13 cellular contexts compared by ENCODE assay signal in genomic region chr16:19348578-19349315, GRCh38.
DNase-seq lines count a peak whose midpoint lies in the region; ATAC-seq and TF ChIP-seq lines count a peak whose summit lies in the region.
"Had no signal": no experiment of that assay in that cellular context is flagged by ENCODE, and none has a peak within 500 bp of the region (broad histone marks: within the 10 kb centered on the region; RNA-seq: fewer than 3 reads in every experiment).

No MANE protein-coding gene starts in this region.

- H3K9me3 Mint-ChIP-seq in MCF 10A (ENCODE audit: unreplicated experiment), result no peaks in the 10 kb centered on the region
- H3K9me3 Mint-ChIP-seq in activated CD4-positive, alpha-beta T cell treated with anti-CD3 and anti-CD28 coated beads, Interleukin-2, amount 10 ng/mL, durations not matched to agents 24 days and 14 days, result no peaks in the 10 kb centered on the region
- H3K9me3 Mint-ChIP-seq: activated CD4-positive, alpha-beta memory T cell treated with anti-CD3 and anti-CD28 coated beads, Interleukin-2, amount 10 ng/mL, durations not matched to agents 7 days and 5 days had no signal

- no peaks in the 10 kb centered on the region for H3K4me1 ChIP-seq in mammary epithelial cell (ENCODE audit: insufficient read depth, low read length)

- H3K4me3 ChIP-seq in mammary epithelial cell (replicated peaks in 1 of 3; ENCODE audit: insufficient read depth in 1 of 3, low read depth in 2 of 3, low read length in 3 of 3) (no peak overlapping the region), iPS-18c (ENCODE audit: insufficient read depth, low read depth, low read length) (peak overlapping the region; percentile 31; the same call in 1 of the 2 replicates)
- H3K4me3 ChIP-seq: lung had no signal

- H3K79me2 ChIP-seq in mammary epithelial cell (ENCODE audit: insufficient read depth, low read length), result no peaks in the 10 kb centered on the region

- CTCF ChIA-PET in MCF 10A (lab: Yijun Ruan, JAX), result no interaction called here
- CTCF ChIA-PET in mammary epithelial cell (lab: Charles Lee; ENCODE audit: low non-redundant PET), result no interaction called here

- WGBS in mammary epithelial cell (ENCODE audit: low coverage, missing lambda C conversion rate), result 16% methylated on average over 11 of the region's 11 CpGs

- no peak overlapping the region for H3K4me3 Mint-ChIP-seq in MCF 10A (ENCODE audit: unreplicated experiment)
- no peak overlapping the region for H3K4me3 Mint-ChIP-seq in activated CD4-positive, alpha-beta T cell treated with anti-CD3 and anti-CD28 coated beads, Interleukin-2, amount 10 ng/mL, durations not matched to agents 24 days and 14 days
- H3K4me3 Mint-ChIP-seq: activated CD4-positive, alpha-beta memory T cell treated with anti-CD3 and anti-CD28 coated beads, Interleukin-2, amount 10 ng/mL, durations not matched to agents 7 days and 5 days had no signal

- POLR2A ChIA-PET in MCF 10A (lab: Yijun Ruan, JAX), result no interaction called here

- ATAC-seq in HG02642 (IDR thresholded peaks at IDR 0.05; ENCODE audit: poor library complexity, unreplicated experiment), result no peak

- TF ChIP-seq CTCF in MCF 10A (IDR thresholded peaks at IDR 0.05; ENCODE audit: unreplicated experiment) (no peak), mammary epithelial cell (conservative IDR thresholded peaks at IDR 0.05 in 1 of 2, IDR thresholded peaks at IDR 0.05 in 1 of 2; ENCODE audit: extremely low read depth in 1 of 2, insufficient read depth in 1 of 2, low read depth in 1 of 2, low read length in 2 of 2) (no peak)

- in situ Hi-C loops in mammary epithelial cell (cut with MboI; ENCODE audit: low sequenced_read_pairs in 2 of 2), result no loop called here

- H3K27ac Mint-ChIP-seq in MCF 10A (ENCODE audit: low read depth, unreplicated experiment), result no peak overlapping the region
- H3K27ac Mint-ChIP-seq in activated CD4-positive, alpha-beta T cell treated with anti-CD3 and anti-CD28 coated beads, Interleukin-2, amount 10 ng/mL, durations not matched to agents 24 days and 14 days, result no peak overlapping the region
- H3K27ac Mint-ChIP-seq: activated CD4-positive, alpha-beta memory T cell treated with anti-CD3 and anti-CD28 coated beads, Interleukin-2, amount 10 ng/mL, durations not matched to agents 7 days and 5 days had no signal

- no peak overlapping the region for H3K9ac ChIP-seq in mammary epithelial cell (ENCODE audit: insufficient read depth, low read length)

- no peak overlapping the region for H2AFZ ChIP-seq in mammary epithelial cell (ENCODE audit: low read depth, low read length)

- H3K27me3 Mint-ChIP-seq in MCF 10A (ENCODE audit: insufficient read depth, unreplicated experiment), result peaks cover 32% of the 10 kb centered on the region
- peaks cover 16% of the 10 kb centered on the region for H3K27me3 Mint-ChIP-seq in activated CD4-positive, alpha-beta T cell treated with anti-CD3 and anti-CD28 coated beads, Interleukin-2, amount 10 ng/mL, durations not matched to agents 24 days and 14 days

- no peaks in the 10 kb centered on the region for H3K36me3 ChIP-seq in mammary epithelial cell (ENCODE audit: insufficient read depth, low read length)

- BruUV-seq in MCF 10A (replicated peaks; lab: Mats Ljungman, UMichigan), result no TSS peak
- no TSS peak for BruUV-seq in mammary epithelial cell (replicated peaks; lab: Mats Ljungman, UMichigan)

- H3K4me1 Mint-ChIP-seq in MCF 10A (ENCODE audit: insufficient read depth, unreplicated experiment), result no peaks in the 10 kb centered on the region
- H3K4me1 Mint-ChIP-seq in activated CD4-positive, alpha-beta T cell treated with anti-CD3 and anti-CD28 coated beads, Interleukin-2, amount 10 ng/mL, durations not matched to agents 24 days and 14 days, result no peaks in the 10 kb centered on the region
- H3K4me1 Mint-ChIP-seq: activated CD4-positive, alpha-beta memory T cell treated with anti-CD3 and anti-CD28 coated beads, Interleukin-2, amount 10 ng/mL, durations not matched to agents 7 days and 5 days had no signal

- no peaks in the 10 kb centered on the region for H3K27me3 ChIP-seq in mammary epithelial cell (ENCODE audit: insufficient read depth, low read length)

- H3K36me3 Mint-ChIP-seq in MCF 10A (ENCODE audit: insufficient read depth, unreplicated experiment), result no peaks in the 10 kb centered on the region
- H3K36me3 Mint-ChIP-seq in activated CD4-positive, alpha-beta T cell treated with anti-CD3 and anti-CD28 coated beads, Interleukin-2, amount 10 ng/mL, durations not matched to agents 24 days and 14 days (ENCODE audit: low read depth), result no peaks in the 10 kb centered on the region

- H4K20me1 ChIP-seq in mammary epithelial cell (ENCODE audit: insufficient read depth, low read length), result no peaks in the 10 kb centered on the region

- H3K9me3 ChIP-seq in mammary epithelial cell (replicated peaks; ENCODE audit: insufficient read depth, low read length), result no peaks in the 10 kb centered on the region
- H3K9me3 ChIP-seq in iPS-18c (ENCODE audit: control insufficient read depth, insufficient read depth, low read length), result no peaks in the 10 kb centered on the region

- intact Hi-C loops in MCF 10A (cut with micrococcal nuclease) (no loop called here), mammary epithelial cell (cut with micrococcal nuclease) (no loop called here)
- intact Hi-C loops in activated CD4-positive, alpha-beta T cell treated with anti-CD3 and anti-CD28 coated beads, Interleukin-2, amount 10 ng/mL, durations not matched to agents 24 days and 14 days (cut with micrococcal nuclease), result no loop called here

- DNase-seq in MCF 10A (ENCODE audit: unreplicated experiment) (peak; percentile 5), mammary epithelial cell (no peak), NCI-H69 (lab: John Stamatoyannopoulos, UW) (peak; percentile 89), HuH-7 (ENCODE audit: low spot score) (no peak), medulla oblongata (ENCODE audit: extremely low spot score) (no peak)
- DNase-seq in activated CD4-positive, alpha-beta T cell treated with anti-CD3 and anti-CD28 coated beads, Interleukin-2, amount 10 ng/mL, durations not matched to agents 24 days and 14 days, result no peak
- DNase-seq: activated CD4-positive, alpha-beta memory T cell treated with anti-CD3 and anti-CD28 coated beads, Interleukin-2, amount 10 ng/mL, durations not matched to agents 7 days and 5 days; activated effector memory CD4-positive, alpha-beta T cell treated with Interleukin-2 at 50 U/mL for 16 hours; NCI-H187; T1000 had no signal

- no peak overlapping the region for H3K4me2 ChIP-seq in mammary epithelial cell (ENCODE audit: insufficient read depth, low read depth, low read length)

- H3K27ac ChIP-seq in mammary epithelial cell (ENCODE audit: insufficient read depth, low read depth, low read length), result no peak overlapping the region

- dilution Hi-C loops in mammary epithelial cell (cut with HindIII; ENCODE audit: low sequenced_read_pairs), result no loop called here

Comparison
In these comparisons a context has a peak if more than half of its experiments do, and no peak if none do; other contexts are left out.
1. DNase-seq: peak in MCF 10A (single experiment) and NCI-H69 (single experiment); none in mammary epithelial cell (single experiment), HuH-7 (single experiment), medulla oblongata (single experiment) and activated CD4-positive, alpha-beta T cell treated with anti-CD3 and anti-CD28 coated beads, Interleukin-2, amount 10 ng/mL, durations not matched to agents 24 days and 14 days (single experiment).